ENCODE assay signal across 16 cellular contexts in genomic region chr1:180585994-180586359, GRCh38. TPM values are rescaled to one million over a fixed set of nuclear protein-coding genes. Genes with fewer than 3 reads are reported as not detected.
DNase-seq lines count a peak whose midpoint lies in the region; ATAC-seq and TF ChIP-seq lines count a peak whose summit lies in the region.
"Had no signal": no experiment of that assay in that cellular context is flagged by ENCODE, and none has a peak within 500 bp of the region (broad histone marks: within the 10 kb centered on the region; RNA-seq: fewer than 3 reads in every experiment).

No MANE protein-coding gene starts in this region.

- H3K9me3 ChIP-seq in thoracic aorta = peaks cover 5% of the 10 kb centered on the region

- POLR2A ChIA-PET in activated CD8-positive, alpha-beta T cell treated with anti-CD3 and anti-CD28 coated beads for 36 hours (lab: Charles Lee) = interaction anchor here (1.4 kb wide), 1 partner anchor 14 kb away, joined by 8 read pairs; no protein-coding TSS in a partner anchor

- peaks cover 2% of the 10 kb centered on the region for H3K36me3 Mint-ChIP-seq in activated naive CD4-positive, alpha-beta T cell treated with anti-CD3 and anti-CD28 coated beads, Interleukin-2, amount 50 U/mL, for 24 hours
- H3K36me3 Mint-ChIP-seq in activated CD8-positive, alpha-beta T cell treated with anti-CD3 and anti-CD28 coated beads for 36 hours (ENCODE audit: low read depth) = no peaks in the 10 kb centered on the region
- H3K36me3 Mint-ChIP-seq: immature natural killer cell, memory B cell had no signal

- peaks cover 19% of the 10 kb centered on the region for H3K4me1 Mint-ChIP-seq in activated naive CD4-positive, alpha-beta T cell treated with anti-CD3 and anti-CD28 coated beads, Interleukin-2, amount 50 U/mL, for 24 hours
- H3K4me1 Mint-ChIP-seq in activated CD8-positive, alpha-beta T cell treated with anti-CD3 and anti-CD28 coated beads for 36 hours (ENCODE audit: low read depth) = peaks cover 17% of the 10 kb centered on the region
- H3K4me1 Mint-ChIP-seq: immature natural killer cell, memory B cell had no signal

- intact Hi-C loops in activated CD8-positive, alpha-beta T cell treated with anti-CD3 and anti-CD28 coated beads for 36 hours (cut with micrococcal nuclease) = no loop called here

- no peak overlapping the region for H3K4me3 ChIP-seq in thoracic aorta
- H3K4me3 ChIP-seq: cardiac muscle cell, GM12878 had no signal

- H3K27me3 ChIP-seq in foreskin keratinocyte (no peaks in the 10 kb centered on the region), thoracic aorta (replicated peaks; ENCODE audit: insufficient read depth) (no peaks in the 10 kb centered on the region)
- H3K27me3 ChIP-seq: cardiac muscle cell had no signal

- CTCF ChIA-PET in activated CD8-positive, alpha-beta T cell treated with anti-CD3 and anti-CD28 coated beads for 36 hours (lab: Charles Lee) = interaction anchor here (1.1 kb wide), 1 partner anchor 43 kb away, joined by 4 read pairs; no protein-coding TSS in a partner anchor

- peaks cover 7% of the 10 kb centered on the region for H3K27me3 Mint-ChIP-seq in activated naive CD4-positive, alpha-beta T cell treated with anti-CD3 and anti-CD28 coated beads, Interleukin-2, amount 50 U/mL, for 24 hours
- H3K27me3 Mint-ChIP-seq in activated CD8-positive, alpha-beta T cell treated with anti-CD3 and anti-CD28 coated beads for 36 hours = peaks cover 3% of the 10 kb centered on the region

- H3K4me1 ChIP-seq in foreskin keratinocyte (peaks cover 19% of the 10 kb centered on the region), thoracic aorta (ENCODE audit: control insufficient read depth in 1 of 2, low read depth in 2 of 2) (peaks cover 13 to 26% of the 10 kb centered on the region in 2 donors)

- H3K36me3 ChIP-seq in thoracic aorta = no peaks in the 10 kb centered on the region
- H3K36me3 ChIP-seq: cardiac muscle cell had no signal

- no peak for TF ChIP-seq CTCF in activated CD8-positive, alpha-beta T cell treated with anti-CD3 and anti-CD28 coated beads for 36 hours (IDR thresholded peaks at IDR 0.05)
- TF ChIP-seq CTCF in foreskin keratinocyte (conservative IDR thresholded peaks at IDR 0.05) (no peak), thoracic aorta (IDR thresholded peaks at IDR 0.05) (no peak)

- H3K27ac ChIP-seq in foreskin keratinocyte (peak overlapping the region; percentile 12), thoracic aorta (peak overlapping the region; percentile 52 to 70)
- H3K27ac ChIP-seq: cardiac muscle cell, HL-60 had no signal

- no peak for DNase-seq in activated naive CD4-positive, alpha-beta T cell (lab: John Stamatoyannopoulos, UW)
- no peak for DNase-seq in activated CD8-positive, alpha-beta T cell treated with anti-CD3 and anti-CD28 coated beads for 36 hours
- DNase-seq in foreskin keratinocyte (no peak), thoracic aorta (ENCODE audit: low spot score) (no peak), GM19238 (ENCODE audit: insufficient read length, low spot score) (no peak), NK-92 (lab: John Stamatoyannopoulos, UW; ENCODE audit: unreplicated experiment) (no peak)
- DNase-seq: effector memory CD8-positive, alpha-beta T cell; immature natural killer cell had no signal

- H3K9me3 Mint-ChIP-seq in activated naive CD4-positive, alpha-beta T cell treated with anti-CD3 and anti-CD28 coated beads, Interleukin-2, amount 50 U/mL, for 24 hours = no peaks in the 10 kb centered on the region
- H3K9me3 Mint-ChIP-seq in activated CD8-positive, alpha-beta T cell treated with anti-CD3 and anti-CD28 coated beads for 36 hours = peaks cover 7% of the 10 kb centered on the region
- H3K9me3 Mint-ChIP-seq: effector memory CD8-positive, alpha-beta T cell had no signal

- no peak for ATAC-seq in activated CD8-positive, alpha-beta T cell treated with anti-CD3 and anti-CD28 coated beads for 36 hours
- ATAC-seq in foreskin keratinocyte (peak; percentile 2), thoracic aorta (ENCODE audit: insufficient number of reproducible peaks, low FRiP score, low read depth) (no peak), HG02938 (IDR thresholded peaks at IDR 0.05; ENCODE audit: unreplicated experiment) (no peak)
- ATAC-seq: effector memory CD8-positive, alpha-beta T cell; GM12878 had no signal

- H3K4me3 Mint-ChIP-seq in activated naive CD4-positive, alpha-beta T cell treated with anti-CD3 and anti-CD28 coated beads, Interleukin-2, amount 50 U/mL, for 24 hours = no peak overlapping the region
- H3K4me3 Mint-ChIP-seq in activated CD8-positive, alpha-beta T cell treated with anti-CD3 and anti-CD28 coated beads for 36 hours = no peak overlapping the region
- H3K4me3 Mint-ChIP-seq: effector memory CD8-positive, alpha-beta T cell; immature natural killer cell; memory B cell had no signal

- peak overlapping the region; percentile 91 for H3K27ac Mint-ChIP-seq in activated naive CD4-positive, alpha-beta T cell treated with anti-CD3 and anti-CD28 coated beads, Interleukin-2, amount 50 U/mL, for 24 hours
- H3K27ac Mint-ChIP-seq in activated CD8-positive, alpha-beta T cell treated with anti-CD3 and anti-CD28 coated beads for 36 hours = peak overlapping the region; percentile 69
- H3K27ac Mint-ChIP-seq: immature natural killer cell, memory B cell had no signal

RNA-seq across cellular contexts. Expression of gene OVAAL, which starts 27.2 kb away (rescaled TPM):
- not detected for total RNA-seq in activated CD8-positive, alpha-beta T cell treated with anti-CD3 and anti-CD28 coated beads for 36 hours
- total RNA-seq in foreskin keratinocyte = not detected in 2 replicates
- not detected in 2 replicates for polyA plus RNA-seq in foreskin keratinocyte
- total RNA-seq in thoracic aorta = not detected
- total RNA-seq: GM12878, omental fat pad had no signal
- polyA plus RNA-seq: BJ, immature natural killer cell had no signal

RNA-seq across cellular contexts. Expression of gene XPR1, which starts 45.8 kb away (rescaled TPM):
- total RNA-seq in activated CD8-positive, alpha-beta T cell treated with anti-CD3 and anti-CD28 coated beads for 36 hours = 10 to 100 TPM; 12.8 to 14.4 TPM
- total RNA-seq in foreskin keratinocyte (25.1 and 27.6 TPM in 2 replicates), thoracic aorta (10 to 100 TPM; 29.1 to 42.8 TPM)
- 6.7 and 8.3 TPM in 2 replicates for polyA plus RNA-seq in foreskin keratinocyte
